In genomic region chr2:190335225-190335559, GRCh38 we compare ENCODE assay signal across 1 cellular context.
TF ChIP-seq lines count a peak whose summit lies in the region.

No MANE protein-coding gene starts in this region.

TF ChIP-seq in liver, 16 proteins besides CTCF, POLR2A, EP300 and RAD21 (continued from another document):
- peak; percentile 11 to 51 for TF ChIP-seq RXRA (IDR thresholded peaks at IDR 0.05)
- peak; percentile 10 for TF ChIP-seq ZBTB33 (IDR thresholded peaks at IDR 0.05)
- no peak for TF ChIP-seq HNF4G (IDR thresholded peaks at IDR 0.05)
